ENCODE assay signal across 19 cellular contexts in the genomic region with DNA sequence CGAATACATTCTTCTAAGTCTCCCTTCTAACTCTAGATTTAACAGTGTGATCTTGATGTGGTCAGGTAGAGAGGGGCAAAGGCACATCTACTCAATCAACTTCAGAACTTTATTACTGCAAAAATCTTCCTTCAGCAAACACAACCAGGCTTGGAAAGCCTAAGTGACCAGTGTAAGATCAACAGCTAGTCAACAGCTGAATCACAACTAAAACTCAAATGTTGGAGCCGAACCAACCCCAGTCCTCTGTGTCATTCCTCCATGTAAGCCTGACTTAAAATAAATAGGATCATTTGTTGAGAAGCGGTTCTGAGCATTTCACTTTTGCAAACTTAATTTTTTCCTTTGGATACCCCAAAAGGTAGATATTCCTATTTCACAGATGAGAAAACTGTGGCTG.
A peak's percentile ranks its signal among the peaks of the same experiment; 100 is the strongest.
DNase-seq lines count a peak whose midpoint lies in the region; FAIRE-seq and TF ChIP-seq lines count a peak whose summit lies in the region.
"Had no signal": no experiment of that assay in that cellular context is flagged by ENCODE, and none has a peak within 500 bp of the region (broad histone marks: within the 10 kb centered on the region; RNA-seq: fewer than 3 reads in every experiment).

No MANE protein-coding gene starts in this region.

- H3K9me3 ChIP-seq in ascending aorta (no peaks in the 10 kb centered on the region), osteoblast (ENCODE audit: low read depth, low read length) (no peaks in the 10 kb centered on the region)
- H3K9me3 ChIP-seq: SK-N-SH had no signal

- peaks cover 0 to 14% of the 10 kb centered on the region in 2 donors for H3K4me1 ChIP-seq in ascending aorta
- H3K4me1 ChIP-seq in osteoblast (ENCODE audit: insufficient read depth, low read length): peaks cover 29% of the 10 kb centered on the region

- no peak overlapping the region for H2AFZ ChIP-seq in osteoblast (ENCODE audit: low read length)

- H3K79me2 ChIP-seq in osteoblast (ENCODE audit: insufficient read depth, low read length): peaks cover 27% of the 10 kb centered on the region

- no peaks in the 10 kb centered on the region for H4K20me1 ChIP-seq in osteoblast (ENCODE audit: insufficient read depth, low read length)

- H3K4me3 ChIP-seq in ascending aorta (no peak overlapping the region), osteoblast (ENCODE audit: insufficient read depth, low read length) (no peak overlapping the region)

- H3K27me3 ChIP-seq in ascending aorta (no peaks in the 10 kb centered on the region), osteoblast (ENCODE audit: insufficient read depth, low read length) (no peaks in the 10 kb centered on the region)

- H3K27ac ChIP-seq in ascending aorta (peak overlapping the region; percentile 3 to 21), osteoblast (ENCODE audit: low read depth, low read length) (peak overlapping the region; percentile 47)
- H3K27ac ChIP-seq: C4-2B had no signal

- peak; percentile 34 for DNase-seq in GM03348 (ENCODE audit: low spot score)
- peak in 1 of 2 donors; percentile 80 for DNase-seq in ascending aorta (ENCODE audit: low spot score in 2 of 2)
- DNase-seq in osteoblast (ENCODE audit: insufficient read length, low spot score, missing footprints): peak; percentile 46
- DNase-seq in activated CD8-positive, alpha-beta memory T cell treated with anti-CD3 and anti-CD28 coated beads, Interleukin-2, amount 50 U/mL, for 48 hours: no peak
- DNase-seq in hippocampal formation (lab: John Stamatoyannopoulos, UW): no peak
- DNase-seq in frontal cortex (ENCODE audit: low spot score in 2 of 2): no peak
- no peak for DNase-seq in activated T-cell treated with anti-CD3 and anti-CD28 coated beads, Interleukin-2, amount 50 U/mL, for 1 hour
- DNase-seq: DND-41, GF-D8, H7, Karpas-422, NCI-H1105, NCI-H1694 treated with DMSO at 0.1 percent for 48 hours, NCI-H2107, NCI-H226, NCI-H524 treated with DMSO at 0.1 percent for 48 hours, SHP77, SK-N-SH had no signal

- no peak for FAIRE-seq in frontal cortex (lab: Jason Lieb, UNC)

- intact Hi-C loops in ascending aorta (cut with DNase I): no loop called here

- H3K4me2 ChIP-seq in osteoblast (ENCODE audit: insufficient read depth, low read length): peak overlapping the region; percentile 44
- H3K4me2 ChIP-seq: SK-N-SH had no signal

- H3K36me3 ChIP-seq in ascending aorta (no peaks in the 10 kb centered on the region), osteoblast (ENCODE audit: insufficient read depth, low read length) (no peaks in the 10 kb centered on the region)

- TF ChIP-seq CTCF in ascending aorta (IDR thresholded peaks at IDR 0.05) (no peak), osteoblast (IDR thresholded peaks at IDR 0.05; ENCODE audit: extremely low read depth, low read depth, low read length) (no peak)

Comparison
In these comparisons a context has a peak if more than half of its experiments do, and no peak if none do; other contexts are left out.
1. DNase-seq: peak in GM03348 (single experiment) and osteoblast (single experiment); none in activated CD8-positive, alpha-beta memory T cell treated with anti-CD3 and anti-CD28 coated beads, Interleukin-2, amount 50 U/mL, for 48 hours (single experiment), hippocampal formation (0 of 2), frontal cortex (0 of 2) and activated T-cell treated with anti-CD3 and anti-CD28 coated beads, Interleukin-2, amount 50 U/mL, for 1 hour (single experiment).